Comparison of ENCODE assay signal across 18 cellular contexts in genomic region chr2:217382794-217383193, GRCh38.
"Had no signal": no experiment of that assay in that cellular context is flagged by ENCODE, and none has a peak within 500 bp of the region (broad histone marks: within the 10 kb centered on the region; RNA-seq: fewer than 3 reads in every experiment).

No MANE protein-coding gene starts in this region.

- H3K27me3 ChIP-seq: body of pancreas, right lobe of liver, suprapubic skin, upper lobe of left lung had no signal

- H3K36me3 ChIP-seq: suprapubic skin, upper lobe of left lung had no signal

- H3K4me1 ChIP-seq: body of pancreas, upper lobe of left lung had no signal

- H3K27ac Mint-ChIP-seq: activated T-helper 17 cell treated with anti-CD3 and anti-CD28 coated beads, Interleukin-2, amount 50 U/mL, for 72 hours; effector memory CD8-positive, alpha-beta T cell; immature natural killer cell; natural killer cell treated with Interleukin-12 subunit alpha and Interleukin-12 subunit beta and Interleukin-15 and Interleukin-18, amount 100 ng/mL, for 72 hours; progenitor cell of endocrine pancreas; T-helper 1 cell treated with Interleukin-12 subunit alpha and Interleukin-12 subunit beta and Interleukin-4 antibody, amounts not matched to agents 30 μg/mL and 1 μg/mL, for 36 hours had no signal

- ATAC-seq: activated CD4-positive, CD25-positive, alpha-beta regulatory T cell treated with anti-CD3 and anti-CD28 coated beads, Interleukin-2, amount 50 U/mL, for 24 hours; activated T-helper 17 cell treated with anti-CD3 and anti-CD28 coated beads, Interleukin-2, amount 50 U/mL, for 72 hours; body of pancreas; effector memory CD8-positive, alpha-beta T cell; natural killer cell treated with Interleukin-12 subunit alpha and Interleukin-12 subunit beta and Interleukin-15 and Interleukin-18, amount 100 ng/mL, for 72 hours had no signal

- H3K27me3 Mint-ChIP-seq: activated T-helper 17 cell treated with anti-CD3 and anti-CD28 coated beads, Interleukin-2, amount 50 U/mL, for 72 hours; progenitor cell of endocrine pancreas had no signal

- H3K4me3 Mint-ChIP-seq: activated naive CD4-positive, alpha-beta T cell treated with anti-CD3 and anti-CD28 coated beads for 36 hours; activated T-helper 17 cell treated with anti-CD3 and anti-CD28 coated beads, Interleukin-2, amount 50 U/mL, for 72 hours; central memory CD8-positive, alpha-beta T cell; effector memory CD8-positive, alpha-beta T cell; immature natural killer cell; natural killer cell treated with Interleukin-12 subunit alpha and Interleukin-12 subunit beta and Interleukin-15 and Interleukin-18, amount 100 ng/mL, for 72 hours; T-helper 1 cell treated with Interleukin-12 subunit alpha and Interleukin-12 subunit beta and Interleukin-4 antibody, amounts not matched to agents 30 μg/mL and 1 μg/mL, for 36 hours had no signal

- H3K4me3 ChIP-seq: body of pancreas, right lobe of liver, suprapubic skin, upper lobe of left lung had no signal

- H3K27ac ChIP-seq: body of pancreas, right lobe of liver, upper lobe of left lung had no signal

- H3K9me3 ChIP-seq: body of pancreas, right lobe of liver, suprapubic skin, upper lobe of left lung had no signal

- H3K4me1 Mint-ChIP-seq: activated T-helper 17 cell treated with anti-CD3 and anti-CD28 coated beads, Interleukin-2, amount 50 U/mL, for 72 hours; central memory CD8-positive, alpha-beta T cell; immature natural killer cell had no signal

- DNase-seq: activated CD4-positive, alpha-beta T cell treated with anti-CD3 and anti-CD28 coated beads, Interleukin-2, amount 50 U/mL, for 48 hours; activated naive CD4-positive, alpha-beta T cell treated with anti-CD3 and anti-CD28 coated beads for 36 hours; amniotic stem cell; body of pancreas; effector memory CD8-positive, alpha-beta T cell; immature natural killer cell; nucleus accumbens; right lobe of liver; stimulated activated CD4-positive, alpha-beta T cell treated with anti-CD3 and anti-CD28 coated beads, Interleukin-12 subunit alpha, Interleukin-12 subunit beta, amount 100 ng/mL, for 4 hours; stimulated activated naive CD4-positive, alpha-beta T cell; upper lobe of left lung had no signal

- H3K9me3 Mint-ChIP-seq: activated naive CD4-positive, alpha-beta T cell treated with anti-CD3 and anti-CD28 coated beads for 36 hours; activated T-helper 17 cell treated with anti-CD3 and anti-CD28 coated beads, Interleukin-2, amount 50 U/mL, for 72 hours; effector memory CD8-positive, alpha-beta T cell; T-helper 1 cell treated with Interleukin-12 subunit alpha and Interleukin-12 subunit beta and Interleukin-4 antibody, amounts not matched to agents 30 μg/mL and 1 μg/mL, for 36 hours had no signal

- H3K36me3 Mint-ChIP-seq: natural killer cell treated with Interleukin-12 subunit alpha and Interleukin-12 subunit beta and Interleukin-15 and Interleukin-18, amount 100 ng/mL, for 72 hours had no signal
